In genomic region chr19:5115771-5116202, GRCh38 we compare ENCODE assay signal across 21 cellular contexts.
DNase-seq lines count a peak whose midpoint lies in the region; ATAC-seq, FAIRE-seq and TF ChIP-seq lines count a peak whose summit lies in the region.
"Had no signal": no experiment of that assay in that cellular context is flagged by ENCODE, and none has a peak within 500 bp of the region (broad histone marks: within the 10 kb centered on the region; RNA-seq: fewer than 3 reads in every experiment).

No MANE protein-coding gene starts in this region.

- no peak overlapping the region for H4K8ac ChIP-seq in H1 (ENCODE audit: extremely low read depth, insufficient read depth, low read length)
- no peak overlapping the region for H4K8ac ChIP-seq in mesenchymal stem cell (ENCODE audit: low read length)

- H2AK5ac ChIP-seq in H1 (ENCODE audit: low read depth, low read length) (no peak overlapping the region), mesenchymal stem cell (ENCODE audit: low read length, severe bottlenecking) (no peak overlapping the region)

- no peak overlapping the region for H3K9ac ChIP-seq in H1 (replicated peaks in 1 of 4; ENCODE audit: extremely low read depth in 1 of 4, low read depth in 3 of 4, low read length in 3 of 4)
- H3K9ac ChIP-seq in mesenchymal stem cell (ENCODE audit: low read length) = no peak overlapping the region

- H2BK20ac ChIP-seq in H1 (ENCODE audit: low read length) = no peak overlapping the region

- H4K20me1 ChIP-seq in H1 (replicated peaks in 1 of 2; ENCODE audit: control insufficient read depth in 1 of 2, insufficient read depth in 2 of 2, low read length in 2 of 2) = no peaks in the 10 kb centered on the region

- TF ChIP-seq RAD21 in H1 (IDR thresholded peaks at IDR 0.05 in 1 of 2, conservative IDR thresholded peaks at IDR 0.05 in 1 of 2; ENCODE audit: low read depth in 2 of 2, low read length in 2 of 2) = no peak

- DNase-seq in right atrium auricular region (ENCODE audit: low spot score) (no peak), Right ventricle myocardium inferior (ENCODE audit: missing footprints) (no peak), H1 (ENCODE audit: low read depth in 1 of 2, low spot score in 2 of 2) (no peak), mesenchymal stem cell (peak; percentile 63), esophagus squamous epithelium (lab: John Stamatoyannopoulos, UW) (no peak), retina (no peak), posterior vena cava (ENCODE audit: low spot score) (no peak), NCI-H2227 (lab: John Stamatoyannopoulos, UW; ENCODE audit: unreplicated experiment) (no peak)
- DNase-seq: activated CD4-positive, alpha-beta T cell treated with anti-CD3 and anti-CD28 coated beads, Interleukin-2, amount 10 ng/mL, durations not matched to agents 24 days and 14 days; activated naive CD8-positive, alpha-beta T cell treated with anti-CD3 and anti-CD28 coated beads for 36 hours; activated T-cell treated with anti-CD3 and anti-CD28 coated beads, Interleukin-2, amount 50 U/mL, for 24 hours; DMS79; effector memory CD4-positive, alpha-beta T cell; gastrocnemius medialis; NCI-H1930; NCI-H510A; nephron progenitor cell; SJCRH30 had no signal

- no peak overlapping the region for H4K5ac ChIP-seq in H1 (ENCODE audit: insufficient read length, low read depth, low read length)

- H2BK5ac ChIP-seq in H1 (ENCODE audit: low read depth, low read length) (no peak overlapping the region), mesenchymal stem cell (ENCODE audit: low read depth, low read length, poor library complexity, severe bottlenecking) (no peak overlapping the region)

- TF ChIP-seq EP300 in H1 (IDR thresholded peaks at IDR 0.05; ENCODE audit: borderline replicate concordance in 1 of 2, low read depth in 2 of 2, low read length in 2 of 2) = no peak

- no peak overlapping the region for H3K56ac ChIP-seq in H1 (replicated peaks; ENCODE audit: insufficient read length, low read depth, low read length)

- FAIRE-seq in H1 (lab: Jason Lieb, UNC) = no peak
- FAIRE-seq: A549 had no signal

- H3K27ac ChIP-seq in right atrium auricular region (peak overlapping the region; percentile 66 to 76), H1 (ENCODE audit: low read depth, low read length) (no peak overlapping the region), mesenchymal stem cell (ENCODE audit: low read length, poor library complexity, severe bottlenecking) (no peak overlapping the region), esophagus squamous epithelium (no peak overlapping the region)
- H3K27ac ChIP-seq: A549, gastrocnemius medialis, SJCRH30 had no signal

- TF ChIP-seq CTCF in right atrium auricular region (IDR thresholded peaks at IDR 0.05) = no peak
- no peak for TF ChIP-seq CTCF in H1 (IDR thresholded peaks at IDR 0.05; ENCODE audit: control extremely low read depth in 1 of 3, insufficient read depth in 1 of 3, low read depth in 1 of 3, low read length in 3 of 3)
- TF ChIP-seq CTCF in esophagus squamous epithelium (IDR thresholded peaks at IDR 0.05) = no peak

- no peaks in the 10 kb centered on the region for H3K27me3 ChIP-seq in right atrium auricular region
- no peaks in the 10 kb centered on the region for H3K27me3 ChIP-seq in H1 (replicated peaks in 1 of 4; ENCODE audit: control insufficient read depth in 3 of 4, extremely low read depth in 1 of 4, insufficient read depth in 3 of 4, low read length in 3 of 4)
- H3K27me3 ChIP-seq in mesenchymal stem cell (ENCODE audit: control insufficient read depth in 1 of 2, insufficient read depth in 1 of 2, low read length in 2 of 2) = no peaks in the 10 kb centered on the region
- H3K27me3 ChIP-seq in esophagus squamous epithelium = no peaks in the 10 kb centered on the region
- H3K27me3 ChIP-seq: gastrocnemius medialis, SJCRH30 had no signal

- peak overlapping the region; percentile 7 for H3K4ac ChIP-seq in H1 (replicated peaks; ENCODE audit: insufficient read length, low read depth, low read length)
- no peak overlapping the region for H3K4ac ChIP-seq in mesenchymal stem cell (ENCODE audit: low read depth in 1 of 2, low read length in 2 of 2)

- no peak for ATAC-seq in Right ventricle myocardium inferior
- ATAC-seq: A549; gastrocnemius medialis; stimulated activated memory B cell treated with anti-CD40 and anti-IgM and Interleukin-4, amounts not matched to agents 10 μg/mL and 1 μg/mL and 100 μg/mL, for 72 hours had no signal

- WGBS in H1 (ENCODE audit: extremely low coverage in 1 of 2, insufficient coverage in 1 of 2, insufficient read length in 1 of 2, insufficient replicate concordance in 2 of 2, low coverage in 1 of 2, low lambda C conversion rate in 2 of 2, missing lambda C conversion rate in 1 of 2), 2 experiments = 88% methylated on average over 6 of the region's 6 CpGs; no CpG with 5 or more reads in 1 of the 2 experiments
- whole genome bisulfite sequencing in mesenchymal stem cell = 88% methylated on average over 5 of the region's 6 CpGs
- WGBS in esophagus squamous epithelium, 2 donors = 73 to 76% methylated on average over 6 of the region's 6 CpGs

- H4K91ac ChIP-seq in H1 (replicated peaks; ENCODE audit: insufficient read length, low read length) (no peak overlapping the region), mesenchymal stem cell (ENCODE audit: low read length) (no peak overlapping the region)

- H3K23ac ChIP-seq in H1 (ENCODE audit: insufficient read length) (no peak overlapping the region), mesenchymal stem cell (ENCODE audit: low read length in 2 of 2) (no peak overlapping the region)

- no peak overlapping the region for H3K14ac ChIP-seq in H1 (ENCODE audit: insufficient read length)
- H3K14ac ChIP-seq in mesenchymal stem cell (ENCODE audit: low read length in 2 of 2) = no peak overlapping the region

- H3K4me3 ChIP-seq in right atrium auricular region (no peak overlapping the region), H1 (ENCODE audit: extremely low read depth in 1 of 4, insufficient read depth in 2 of 4, low read depth in 3 of 4, low read length in 4 of 4) (no peak overlapping the region), mesenchymal stem cell (ENCODE audit: insufficient read depth in 1 of 2, low read depth in 1 of 2, low read length in 2 of 2) (no peak overlapping the region), esophagus squamous epithelium (no peak overlapping the region)
- H3K4me3 ChIP-seq: A549, gastrocnemius medialis, lung, SJCRH30 had no signal

- intact Hi-C loops in Right ventricle myocardium inferior (cut with DNase I) = no loop called here
- intact Hi-C loops in esophagus squamous epithelium (cut with DNase I) = no loop called here
- intact Hi-C loops in posterior vena cava (cut with DNase I) = no loop called here

- H2BK15ac ChIP-seq in H1 (ENCODE audit: low read length) = 0 out of 2 replicates have a peak overlapping the region, but pooled peaks have one; percentile 88
- no peak overlapping the region for H2BK15ac ChIP-seq in mesenchymal stem cell (ENCODE audit: low read depth, poor library complexity, severe bottlenecking)

- H3K4me2 ChIP-seq in H1 (ENCODE audit: insufficient read depth in 1 of 2, low read depth in 2 of 2, low read length in 2 of 2) = no peak overlapping the region; a peak in 1 of 4 replicates
- H3K4me2 ChIP-seq in mesenchymal stem cell (ENCODE audit: low read length, poor library complexity, severe bottlenecking) = no peak overlapping the region
- H3K4me2 ChIP-seq: A549 had no signal

- H2AFZ ChIP-seq in H1 (ENCODE audit: low read length) (no peak overlapping the region), mesenchymal stem cell (ENCODE audit: low read depth, low read length) (no peak overlapping the region)

- no peak for TF ChIP-seq POLR2A in H1 (IDR thresholded peaks at IDR 0.05; ENCODE audit: control extremely low read depth in 1 of 2, low read depth in 2 of 2, low read length in 2 of 2)
- no peak for TF ChIP-seq POLR2A in esophagus squamous epithelium (IDR thresholded peaks at IDR 0.05)

- CTCF ChIA-PET in H1 (lab: Charles Lee; ENCODE audit: partially characterized antibody) = interaction anchor here (0.6 to 4.6 kb wide), 12 partner anchors 9 to 306 kb away, joined by 3 to 23 read pairs (median 4); no protein-coding TSS in a partner anchor

- no peaks in the 10 kb centered on the region for H3K79me2 ChIP-seq in H1 (ENCODE audit: control insufficient read depth in 1 of 2, insufficient read depth in 2 of 2, low read length in 2 of 2)

- H3K23me2 ChIP-seq in H1 (ENCODE audit: low read depth, low read length) = no peaks in the 10 kb centered on the region

- H3K79me1 ChIP-seq in H1 (ENCODE audit: low read depth, low read length) = peaks cover 2% of the 10 kb centered on the region; the same call in 1 of the 2 replicates
- H3K79me1 ChIP-seq in mesenchymal stem cell (replicated peaks; ENCODE audit: low read length, poor library complexity, severe bottlenecking) = peaks cover 9% of the 10 kb centered on the region

- H3K18ac ChIP-seq in H1 (ENCODE audit: extremely low read depth, low read length) (peak overlapping the region; percentile 38), mesenchymal stem cell (ENCODE audit: low read depth in 1 of 2, low read length in 2 of 2) (no peak overlapping the region)

- H3K9me3 ChIP-seq in right atrium auricular region (no peaks in the 10 kb centered on the region), H1 (ENCODE audit: insufficient read depth in 2 of 2, low read depth in 1 of 2, low read length in 1 of 2) (peaks cover 0 to 2% of the 10 kb centered on the region in 2 experiments; a peak in 1 of 4 replicates), mesenchymal stem cell (ENCODE audit: control insufficient read depth, low read length) (no peaks in the 10 kb centered on the region), esophagus squamous epithelium (no peaks in the 10 kb centered on the region)
- H3K9me3 ChIP-seq: A549, gastrocnemius medialis had no signal

- H3K36me3 ChIP-seq in right atrium auricular region (peaks cover 14% of the 10 kb centered on the region), H1 (ENCODE audit: control insufficient read depth in 2 of 4, insufficient read depth in 4 of 4, low read length in 3 of 4) (peaks cover 0 to 3% (median under 1%) of the 10 kb centered on the region in 4 experiments; a peak in 1 of 8 replicates), mesenchymal stem cell (ENCODE audit: control insufficient read depth in 1 of 2, insufficient read depth in 2 of 2, low read depth in 1 of 2, low read length in 2 of 2) (peaks cover 33 to 82% of the 10 kb centered on the region in 2 experiments), esophagus squamous epithelium (peaks cover 8 to 93% (median 8%) of the 10 kb centered on the region in 3 donors)
- H3K36me3 ChIP-seq: SJCRH30 had no signal

- POLR2A ChIA-PET in H1 (lab: Charles Lee; ENCODE audit: partially characterized antibody) = interaction anchor here (1.1 to 1.3 kb wide), 2 partner anchors 10 to 11 kb away, joined by 3 read pairs; no protein-coding TSS in a partner anchor

- no peak overlapping the region for H2BK120ac ChIP-seq in H1 (replicated peaks; ENCODE audit: low read depth, low read length)
- no peak overlapping the region for H2BK120ac ChIP-seq in mesenchymal stem cell (ENCODE audit: low read depth, low read length)

- no peak overlapping the region for H2BK12ac ChIP-seq in H1 (ENCODE audit: low read depth, low read length)
- H2BK12ac ChIP-seq in mesenchymal stem cell (ENCODE audit: low read length in 2 of 2) = no peak overlapping the region

- H3K4me1 ChIP-seq in right atrium auricular region = peaks cover 0 to 23% of the 10 kb centered on the region in 2 donors
- peaks cover 0 to 36% (median 23%) of the 10 kb centered on the region in 4 experiments; a peak in 6 of 7 replicates for H3K4me1 ChIP-seq in H1 (replicated peaks in 1 of 4; ENCODE audit: control insufficient read depth in 3 of 4, insufficient read depth in 4 of 4, low read length in 3 of 4)
- H3K4me1 ChIP-seq in mesenchymal stem cell (ENCODE audit: control insufficient read depth, insufficient read depth, low read depth, low read length) = peaks cover 23% of the 10 kb centered on the region
- H3K4me1 ChIP-seq in esophagus squamous epithelium = no peaks in the 10 kb centered on the region
- H3K4me1 ChIP-seq: A549, gastrocnemius medialis, SJCRH30 had no signal

Comparison
In these comparisons a context has a peak if more than half of its experiments do, and no peak if none do; other contexts are left out.
1. H3K27ac ChIP-seq: peak in right atrium auricular region (2 of 2); none in H1 (single experiment), mesenchymal stem cell (single experiment) and esophagus squamous epithelium (0 of 4).